Comparison of ENCODE assay signal across 1 cellular context in genomic region chr18:69935319-69936190, GRCh38.
TF ChIP-seq lines count a peak whose summit lies in the region.

No MANE protein-coding gene starts in this region.

TF ChIP-seq in GM12878, 131 proteins besides CTCF, POLR2A, EP300 and RAD21 (continued from another document and continues in another):
- TF ChIP-seq ZNF687 (IDR thresholded peaks at IDR 0.05) (peak; percentile 51), CBX3 (IDR thresholded peaks at IDR 0.05; ENCODE audit: borderline replicate concordance, low read depth) (no peak), CBFB (IDR thresholded peaks at IDR 0.05; ENCODE audit: low read depth) (peak; percentile 92), DPF2 (IDR thresholded peaks at IDR 0.05) (peak; percentile 96), ZZZ3 (IDR thresholded peaks at IDR 0.05; ENCODE audit: control insufficient read depth, insufficient read length, low read depth) (no peak), FOXM1 (IDR thresholded peaks at IDR 0.05; ENCODE audit: low read depth, low read length) (peak; percentile 89; the same call in 1 of the 2 replicates), HSF1 (IDR thresholded peaks at IDR 0.05; ENCODE audit: low read depth, low read length) (no peak), NBN (IDR thresholded peaks at IDR 0.05) (peak; percentile 91), RELA (IDR thresholded peaks at IDR 0.05; ENCODE audit: borderline replicate concordance, partially characterized antibody) (no peak), ASH2L (IDR thresholded peaks at IDR 0.05; ENCODE audit: borderline replicate concordance, low read depth) (no peak), HDAC2 (IDR thresholded peaks at IDR 0.05) (no peak), SKIL (IDR thresholded peaks at IDR 0.05; ENCODE audit: low read depth, poor library complexity, severe bottlenecking) (peak; percentile 66), POLR2AphosphoS5 (IDR thresholded peaks at IDR 0.05; ENCODE audit: low read length) (peak; percentile 52), MXI1 (IDR thresholded peaks at IDR 0.05; ENCODE audit: low read depth, low read length) (peak; percentile 50; the same call in 1 of the 2 replicates), SMARCA5 (IDR thresholded peaks at IDR 0.05) (no peak), LARP7 (IDR thresholded peaks at IDR 0.05) (peak; percentile 41; the same call in 1 of the 2 replicates), ATF7 (IDR thresholded peaks at IDR 0.05; ENCODE audit: low read depth) (peak; percentile 78), RBBP5 (conservative IDR thresholded peaks at IDR 0.05) (no peak), JUNB (IDR thresholded peaks at IDR 0.05) (peak; percentile 24; the same call in 1 of the 2 replicates), KLF5 (IDR thresholded peaks at IDR 0.05; ENCODE audit: partially characterized antibody) (no peak), SREBF1 (IDR thresholded peaks at IDR 0.05; ENCODE audit: low read length) (no peak), CHD2 (IDR thresholded peaks at IDR 0.05; ENCODE audit: borderline replicate concordance, low read depth, low read length) (peak; percentile 61; the same call in 1 of the 2 replicates), SPI1 (IDR thresholded peaks at IDR 0.05; ENCODE audit: borderline replicate concordance, insufficient read depth, low read depth, low read length) (peak; percentile 53; the same call in 1 of the 2 replicates), STAT3 (IDR thresholded peaks at IDR 0.05; ENCODE audit: low read depth, low read length) (no peak), ZNF217 (IDR thresholded peaks at IDR 0.05) (peak; percentile 71; the same call in 1 of the 2 replicates), SUPT20H (IDR thresholded peaks at IDR 0.05; ENCODE audit: borderline replicate concordance, control insufficient read depth, low read depth, low read length) (no peak), PAX8 (IDR thresholded peaks at IDR 0.05) (no peak), RAD51 (IDR thresholded peaks at IDR 0.05) (no peak; the same call in 1 of the 2 replicates), KDM1A (IDR thresholded peaks at IDR 0.05; ENCODE audit: borderline replicate concordance) (no peak), POLR2AphosphoS2 (IDR thresholded peaks at IDR 0.05; ENCODE audit: low read depth, low read length) (no peak), EED (IDR thresholded peaks at IDR 0.05; ENCODE audit: low read depth) (peak; percentile 97), FOS (IDR thresholded peaks at IDR 0.05; ENCODE audit: borderline replicate concordance, extremely low read depth, insufficient read length) (no peak), CREB1 (IDR thresholded peaks at IDR 0.05; ENCODE audit: low read depth) (peak; percentile 75), NRF1 (conservative IDR thresholded peaks at IDR 0.05; ENCODE audit: low read depth, low read length) (no peak), CEBPB (IDR thresholded peaks at IDR 0.05; ENCODE audit: borderline replicate concordance in 1 of 2, low read depth in 2 of 2, low read length in 2 of 2) (0 out of 4 replicates have a peak, but pooled peaks of 1 of the 2 experiments have one; percentile 25), ZNF207 (IDR thresholded peaks at IDR 0.05; ENCODE audit: borderline replicate concordance) (no peak), HDGF (IDR thresholded peaks at IDR 0.05) (no peak), IRF3 (IDR thresholded peaks at IDR 0.05) (no peak), NFXL1 (IDR thresholded peaks at IDR 0.05; ENCODE audit: borderline replicate concordance) (no peak), EGR1 (IDR thresholded peaks at IDR 0.05; ENCODE audit: borderline replicate concordance in 1 of 2, low read depth in 2 of 2, low read length in 2 of 2) (peak in 1 of 2 experiments; percentile 53; a peak in 1 of 3 replicates), BACH1 (IDR thresholded peaks at IDR 0.05; ENCODE audit: borderline replicate concordance) (peak; percentile 73; the same call in 1 of the 2 replicates), RUNX3 (IDR thresholded peaks at IDR 0.05; ENCODE audit: low read length) (peak; percentile 100), TAF1 (IDR thresholded peaks at IDR 0.05; ENCODE audit: borderline replicate concordance, low read depth, low read length) (0 out of 2 replicates have a peak, but pooled peaks have one; percentile 12), MAX (IDR thresholded peaks at IDR 0.05; ENCODE audit: low read depth, low read length) (peak; percentile 31; the same call in 1 of the 2 replicates), SMAD5 (IDR thresholded peaks at IDR 0.05; ENCODE audit: low read depth) (0 out of 2 replicates have a peak, but pooled peaks have one; percentile 44), IRF4 (IDR thresholded peaks at IDR 0.05; ENCODE audit: low read depth, low read length) (no peak; the same call in 1 of the 2 replicates), ZBED1 (IDR thresholded peaks at IDR 0.05; ENCODE audit: borderline replicate concordance) (peak; percentile 88; the same call in 1 of the 2 replicates), E4F1 (IDR thresholded peaks at IDR 0.05; ENCODE audit: borderline replicate concordance, partially characterized antibody) (no peak)
- TF ChIP-seq, protein P1, sequence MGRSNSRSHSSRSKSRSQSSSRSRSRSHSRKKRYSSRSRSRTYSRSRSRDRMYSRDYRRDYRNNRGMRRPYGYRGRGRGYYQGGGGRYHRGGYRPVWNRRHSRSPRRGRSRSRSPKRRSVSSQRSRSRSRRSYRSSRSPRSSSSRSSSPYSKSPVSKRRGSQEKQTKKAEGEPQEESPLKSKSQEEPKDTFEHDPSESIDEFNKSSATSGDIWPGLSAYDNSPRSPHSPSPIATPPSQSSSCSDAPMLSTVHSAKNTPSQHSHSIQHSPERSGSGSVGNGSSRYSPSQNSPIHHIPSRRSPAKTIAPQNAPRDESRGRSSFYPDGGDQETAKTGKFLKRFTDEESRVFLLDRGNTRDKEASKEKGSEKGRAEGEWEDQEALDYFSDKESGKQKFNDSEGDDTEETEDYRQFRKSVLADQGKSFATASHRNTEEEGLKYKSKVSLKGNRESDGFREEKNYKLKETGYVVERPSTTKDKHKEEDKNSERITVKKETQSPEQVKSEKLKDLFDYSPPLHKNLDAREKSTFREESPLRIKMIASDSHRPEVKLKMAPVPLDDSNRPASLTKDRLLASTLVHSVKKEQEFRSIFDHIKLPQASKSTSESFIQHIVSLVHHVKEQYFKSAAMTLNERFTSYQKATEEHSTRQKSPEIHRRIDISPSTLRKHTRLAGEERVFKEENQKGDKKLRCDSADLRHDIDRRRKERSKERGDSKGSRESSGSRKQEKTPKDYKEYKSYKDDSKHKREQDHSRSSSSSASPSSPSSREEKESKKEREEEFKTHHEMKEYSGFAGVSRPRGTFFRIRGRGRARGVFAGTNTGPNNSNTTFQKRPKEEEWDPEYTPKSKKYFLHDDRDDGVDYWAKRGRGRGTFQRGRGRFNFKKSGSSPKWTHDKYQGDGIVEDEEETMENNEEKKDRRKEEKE (IDR thresholded peaks at IDR 0.05): no peak
- TF ChIP-seq, protein P2, sequence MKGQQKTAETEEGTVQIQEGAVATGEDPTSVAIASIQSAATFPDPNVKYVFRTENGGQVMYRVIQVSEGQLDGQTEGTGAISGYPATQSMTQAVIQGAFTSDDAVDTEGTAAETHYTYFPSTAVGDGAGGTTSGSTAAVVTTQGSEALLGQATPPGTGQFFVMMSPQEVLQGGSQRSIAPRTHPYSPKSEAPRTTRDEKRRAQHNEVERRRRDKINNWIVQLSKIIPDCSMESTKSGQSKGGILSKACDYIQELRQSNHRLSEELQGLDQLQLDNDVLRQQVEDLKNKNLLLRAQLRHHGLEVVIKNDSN (IDR thresholded peaks at IDR 0.05; ENCODE audit: borderline replicate concordance, extremely low read length, insufficient read depth, low read depth, low read length): no peak
- TF ChIP-seq, protein P3, sequence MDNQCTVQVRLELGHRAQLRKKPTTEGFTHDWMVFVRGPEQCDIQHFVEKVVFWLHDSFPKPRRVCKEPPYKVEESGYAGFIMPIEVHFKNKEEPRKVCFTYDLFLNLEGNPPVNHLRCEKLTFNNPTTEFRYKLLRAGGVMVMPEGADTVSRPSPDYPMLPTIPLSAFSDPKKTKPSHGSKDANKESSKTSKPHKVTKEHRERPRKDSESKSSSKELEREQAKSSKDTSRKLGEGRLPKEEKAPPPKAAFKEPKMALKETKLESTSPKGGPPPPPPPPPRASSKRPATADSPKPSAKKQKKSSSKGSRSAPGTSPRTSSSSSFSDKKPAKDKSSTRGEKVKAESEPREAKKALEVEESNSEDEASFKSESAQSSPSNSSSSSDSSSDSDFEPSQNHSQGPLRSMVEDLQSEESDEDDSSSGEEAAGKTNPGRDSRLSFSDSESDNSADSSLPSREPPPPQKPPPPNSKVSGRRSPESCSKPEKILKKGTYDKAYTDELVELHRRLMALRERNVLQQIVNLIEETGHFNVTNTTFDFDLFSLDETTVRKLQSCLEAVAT (IDR thresholded peaks at IDR 0.05): peak; percentile 79
